Comparison of ENCODE assay signal across 21 cellular contexts in genomic region chrX:75158054-75158453, GRCh38. TPM values are rescaled to one million over a fixed set of nuclear protein-coding genes. Genes with fewer than 3 reads are reported as not detected.
DNase-seq lines count a peak whose midpoint lies in the region; ATAC-seq and TF ChIP-seq lines count a peak whose summit lies in the region.
"Had no signal": no experiment of that assay in that cellular context is flagged by ENCODE, and none has a peak within 500 bp of the region (broad histone marks: within the 10 kb centered on the region; RNA-seq: fewer than 3 reads in every experiment).

No MANE protein-coding gene starts in this region.

- H3K27ac Mint-ChIP-seq in stimulated activated naive CD8-positive, alpha-beta T cell treated with anti-CD3 and anti-CD28 coated beads, Interleukin-15, Interleukin-2, amounts not matched to agents 100 ng/mL and 50 ng/mL, for 24 hours: peak overlapping the region; percentile 58
- no peak overlapping the region for H3K27ac Mint-ChIP-seq in stimulated activated naive CD8-positive, alpha-beta T cell treated with anti-CD3 and anti-CD28 coated beads, Interleukin-15, amount 100 ng/mL, for 72 hours
- peak overlapping the region; percentile 96 for H3K27ac Mint-ChIP-seq in activated naive CD8-positive, alpha-beta T cell treated with anti-CD3 and anti-CD28 coated beads, Interleukin-2, amount 50 U/mL, for 24 hours

- TF ChIP-seq POLR2A in uterus (IDR thresholded peaks at IDR 0.05): no peak

- peaks cover 53% of the 10 kb centered on the region for H3K4me1 Mint-ChIP-seq in stimulated activated naive CD8-positive, alpha-beta T cell treated with anti-CD3 and anti-CD28 coated beads, Interleukin-15, Interleukin-2, amounts not matched to agents 100 ng/mL and 50 ng/mL, for 24 hours (ENCODE audit: low read depth)
- peaks cover 36% of the 10 kb centered on the region for H3K4me1 Mint-ChIP-seq in stimulated activated naive CD8-positive, alpha-beta T cell treated with anti-CD3 and anti-CD28 coated beads, Interleukin-15, amount 100 ng/mL, for 72 hours
- H3K4me1 Mint-ChIP-seq in activated naive CD8-positive, alpha-beta T cell treated with anti-CD3 and anti-CD28 coated beads, Interleukin-2, amount 50 U/mL, for 24 hours: peaks cover 46% of the 10 kb centered on the region

- no peaks in the 10 kb centered on the region for H3K27me3 ChIP-seq in uterus
- H3K27me3 ChIP-seq: SJCRH30 had no signal

- DNase-seq in NCI-H748 (lab: John Stamatoyannopoulos, UW; ENCODE audit: unreplicated experiment) (peak; percentile 56), NCI-H748 treated with DMSO at 0.1 percent for 48 hours (lab: John Stamatoyannopoulos, UW) (no peak), NCI-H510A treated with DMSO at 0.1 percent for 48 hours (lab: John Stamatoyannopoulos, UW) (no peak), uterus (no peak), globus pallidus (ENCODE audit: low spot score) (no peak)
- DNase-seq in stimulated activated naive CD8-positive, alpha-beta T cell treated with anti-CD3 and anti-CD28 coated beads, Interleukin-15, amount 100 ng/mL, for 72 hours: no peak
- DNase-seq in activated naive CD8-positive, alpha-beta T cell treated with anti-CD3 and anti-CD28 coated beads, Interleukin-2, amount 50 U/mL, for 24 hours: no peak
- DNase-seq: 8988T, DMS53, MV-4-11, NCI-H1436 treated with DMSO at 0.1 percent for 48 hours, NCI-H187 treated with DMSO at 0.1 percent for 48 hours, NCI-H2171 treated with DMSO at 0.1 percent for 48 hours, NCI-H345, NCI-H524, PC-3, SJCRH30 had no signal

- H3K4me1 ChIP-seq in uterus: no peaks in the 10 kb centered on the region

- no peaks in the 10 kb centered on the region for H3K9me3 ChIP-seq in uterus
- H3K9me3 ChIP-seq: SJCRH30 had no signal

- H3K36me3 Mint-ChIP-seq in stimulated activated naive CD8-positive, alpha-beta T cell treated with anti-CD3 and anti-CD28 coated beads, Interleukin-15, Interleukin-2, amounts not matched to agents 100 ng/mL and 50 ng/mL, for 24 hours (ENCODE audit: low read depth): peaks cover 4% of the 10 kb centered on the region
- H3K36me3 Mint-ChIP-seq in activated naive CD8-positive, alpha-beta T cell treated with anti-CD3 and anti-CD28 coated beads, Interleukin-2, amount 50 U/mL, for 24 hours (ENCODE audit: low read depth): no peaks in the 10 kb centered on the region

- intact Hi-C loops in uterus (cut with DNase I; ENCODE audit: low total_unique reads): no loop called here

- H3K27me3 Mint-ChIP-seq in stimulated activated naive CD8-positive, alpha-beta T cell treated with anti-CD3 and anti-CD28 coated beads, Interleukin-15, Interleukin-2, amounts not matched to agents 100 ng/mL and 50 ng/mL, for 24 hours: no peaks in the 10 kb centered on the region
- H3K27me3 Mint-ChIP-seq in stimulated activated naive CD8-positive, alpha-beta T cell treated with anti-CD3 and anti-CD28 coated beads, Interleukin-15, amount 100 ng/mL, for 72 hours: no peaks in the 10 kb centered on the region
- H3K27me3 Mint-ChIP-seq in activated naive CD8-positive, alpha-beta T cell treated with anti-CD3 and anti-CD28 coated beads, Interleukin-2, amount 50 U/mL, for 24 hours: no peaks in the 10 kb centered on the region

- no peak overlapping the region for H3K4me3 Mint-ChIP-seq in stimulated activated naive CD8-positive, alpha-beta T cell treated with anti-CD3 and anti-CD28 coated beads, Interleukin-15, Interleukin-2, amounts not matched to agents 100 ng/mL and 50 ng/mL, for 24 hours
- H3K4me3 Mint-ChIP-seq in stimulated activated naive CD8-positive, alpha-beta T cell treated with anti-CD3 and anti-CD28 coated beads, Interleukin-15, amount 100 ng/mL, for 72 hours: no peak overlapping the region
- no peak overlapping the region for H3K4me3 Mint-ChIP-seq in activated naive CD8-positive, alpha-beta T cell treated with anti-CD3 and anti-CD28 coated beads, Interleukin-2, amount 50 U/mL, for 24 hours

- no peaks in the 10 kb centered on the region for H3K36me3 ChIP-seq in uterus
- H3K36me3 ChIP-seq: SJCRH30 had no signal

- no peak for ATAC-seq in stimulated activated naive CD8-positive, alpha-beta T cell treated with anti-CD3 and anti-CD28 coated beads, Interleukin-15, amount 100 ng/mL, for 72 hours
- no peak for ATAC-seq in activated naive CD8-positive, alpha-beta T cell treated with anti-CD3 and anti-CD28 coated beads, Interleukin-2, amount 50 U/mL, for 24 hours
- ATAC-seq: PC-3, Right ventricle myocardium inferior, SK-N-SH treated with all-trans-retinoic acid at 6 μM for 48 hours had no signal

- H3K9me3 Mint-ChIP-seq in stimulated activated naive CD8-positive, alpha-beta T cell treated with anti-CD3 and anti-CD28 coated beads, Interleukin-15, Interleukin-2, amounts not matched to agents 100 ng/mL and 50 ng/mL, for 24 hours: no peaks in the 10 kb centered on the region
- H3K9me3 Mint-ChIP-seq in stimulated activated naive CD8-positive, alpha-beta T cell treated with anti-CD3 and anti-CD28 coated beads, Interleukin-15, amount 100 ng/mL, for 72 hours: no peaks in the 10 kb centered on the region
- no peaks in the 10 kb centered on the region for H3K9me3 Mint-ChIP-seq in activated naive CD8-positive, alpha-beta T cell treated with anti-CD3 and anti-CD28 coated beads, Interleukin-2, amount 50 U/mL, for 24 hours

- no peak for TF ChIP-seq CTCF in uterus (IDR thresholded peaks at IDR 0.05)

- H3K4me3 ChIP-seq in uterus: no peak overlapping the region
- H3K4me3 ChIP-seq: SJCRH30 had no signal

- H3K27ac ChIP-seq in uterus: no peak overlapping the region
- H3K27ac ChIP-seq: HL-60, SJCRH30 had no signal

RNA-seq across cellular contexts. Expression of gene ABCB7, which starts 2.0 kb away (rescaled TPM):
- total RNA-seq in uterus: 100 to 1,000 TPM in 1 of 4 donors, 10 to 100 TPM in 2, 1 to 10 TPM in 1; 1.5 to 134 (median 37.1) TPM

Comparison
In these comparisons a context has a peak if more than half of its experiments do, and no peak if none do; other contexts are left out.
1. H3K27ac Mint-ChIP-seq: peak in stimulated activated naive CD8-positive, alpha-beta T cell treated with anti-CD3 and anti-CD28 coated beads, Interleukin-15, Interleukin-2, amounts not matched to agents 100 ng/mL and 50 ng/mL, for 24 hours (single experiment) and activated naive CD8-positive, alpha-beta T cell treated with anti-CD3 and anti-CD28 coated beads, Interleukin-2, amount 50 U/mL, for 24 hours (single experiment); none in stimulated activated naive CD8-positive, alpha-beta T cell treated with anti-CD3 and anti-CD28 coated beads, Interleukin-15, amount 100 ng/mL, for 72 hours (0 of 2).